19 cellular contexts compared by ENCODE assay signal in the genomic region with DNA sequence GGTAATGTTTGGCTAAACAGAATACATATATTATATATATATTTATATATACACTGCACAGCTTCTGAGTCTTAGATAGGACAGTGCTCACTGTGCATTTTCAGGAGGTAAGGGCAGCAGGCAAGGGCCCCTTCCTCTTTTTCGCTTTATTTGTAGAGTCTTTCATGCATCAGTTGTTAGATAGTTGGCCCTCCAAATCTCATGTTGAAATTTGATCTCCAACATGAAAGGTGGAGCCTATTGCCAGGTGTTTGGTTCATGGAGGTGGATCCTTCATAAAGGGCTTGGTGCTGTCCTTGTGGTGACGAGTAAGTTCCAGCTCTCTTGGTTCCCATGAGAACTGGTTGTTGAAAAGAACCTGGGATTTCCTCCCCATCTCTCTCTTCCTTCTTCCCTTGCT. TPM values are rescaled to one million over a fixed set of nuclear protein-coding genes. Genes with fewer than 3 reads are reported as not detected.
DNase-seq lines count a peak whose midpoint lies in the region; ATAC-seq, FAIRE-seq and TF ChIP-seq lines count a peak whose summit lies in the region.
"Had no signal": no experiment of that assay in that cellular context is flagged by ENCODE, and none has a peak within 500 bp of the region (broad histone marks: within the 10 kb centered on the region; RNA-seq: fewer than 3 reads in every experiment).

No MANE protein-coding gene starts in this region.

- H3K4me3 ChIP-seq in HUES64 (ENCODE audit: low read length) (no peak overlapping the region), GM12878 (no peak overlapping the region), body of pancreas (no peak overlapping the region)
- H3K4me3 ChIP-seq: SK-N-MC, skin epidermis, thoracic aorta had no signal

- H3K79me2 ChIP-seq in GM12878 (ENCODE audit: control insufficient read depth, insufficient read depth, low read length) = no peaks in the 10 kb centered on the region

- DNase-seq in DMS79 (lab: John Stamatoyannopoulos, UW) = peak; percentile 75
- DNase-seq in NCI-H345 treated with DMSO at 0.1 percent for 48 hours (lab: John Stamatoyannopoulos, UW; ENCODE audit: unreplicated experiment) = peak; percentile 87
- no peak for DNase-seq in GM12878 (ENCODE audit: low read depth, low spot score)
- no peak for DNase-seq in AG08395 (ENCODE audit: low spot score)
- no peak for DNase-seq in NCI-H1105 (lab: John Stamatoyannopoulos, UW)
- DNase-seq in body of pancreas = no peak
- DNase-seq: activated CD4-positive, alpha-beta T cell treated with anti-CD3 and anti-CD28 coated beads, Interleukin-2, amount 50 U/mL, for 1 hour; activated naive CD8-positive, alpha-beta T cell treated with anti-CD3 and anti-CD28 coated beads for 36 hours; activated T-cell treated with anti-CD3 and anti-CD28 coated beads, Interleukin-2, amount 50 U/mL, for 1 hour; brain microvascular endothelial cell; immature natural killer cell; naive thymus-derived CD4-positive, alpha-beta T cell; NCI-H187 treated with DMSO at 0.1 percent for 48 hours; posterior cingulate gyrus had no signal

- POLR2A ChIA-PET in GM12878 (lab: Charles Lee) = no interaction called here

- ATAC-seq in GM12878 = peak; percentile 23
- ATAC-seq in HG03565 (IDR thresholded peaks at IDR 0.05; ENCODE audit: unreplicated experiment) = no peak
- ATAC-seq in body of pancreas = no peak
- ATAC-seq: naive thymus-derived CD4-positive, alpha-beta T cell had no signal

- BruUV-seq in GM12878 (replicated peaks; lab: Mats Ljungman, UMichigan) = no TSS peak

- CTCF ChIA-PET in GM12878 (lab: Yijun Ruan, JAX) = interaction anchor here (0.7 kb wide), 1 partner anchor 25 kb away, joined by 3 read pairs; no protein-coding TSS in a partner anchor

- no peaks in the 10 kb centered on the region for H3K9me3 ChIP-seq in HUES64 (ENCODE audit: insufficient read depth, low read depth, low read length)
- H3K9me3 ChIP-seq in GM12878 (replicated peaks; ENCODE audit: control insufficient read depth, insufficient read depth, low read length) = peaks cover 4% of the 10 kb centered on the region; the same call in 1 of the 3 replicates
- H3K9me3 ChIP-seq in body of pancreas = peaks cover 0 to 7% (median 0%) of the 10 kb centered on the region in 3 donors

- intact Hi-C loops in GM12878 (cut with micrococcal nuclease; ENCODE audit: unreplicated experiment) (no loop called here), body of pancreas (cut with DNase I) (no loop called here)

- 73% methylated on average over 2 of the region's 2 CpGs for WGBS in HUES64
- 20% methylated on average over 2 of the region's 2 CpGs for WGBS in GM12878 (ENCODE audit: insufficient coverage, insufficient replicate concordance, low lambda C conversion rate, missing lambda C conversion rate)
- WGBS in body of pancreas, 2 donors = 28 to 48% methylated on average over 2 of the region's 2 CpGs

- TF ChIP-seq POLR2A in GM12878 (IDR thresholded peaks at IDR 0.05; ENCODE audit: low read depth, low read length) (no peak), body of pancreas (IDR thresholded peaks at IDR 0.05) (no peak)

- H2AFZ ChIP-seq in GM12878 (ENCODE audit: control insufficient read depth, low read depth, low read length) = peak overlapping the region; percentile 53

- TF ChIP-seq EP300 in GM12878 (IDR thresholded peaks at IDR 0.05; ENCODE audit: borderline replicate concordance in 1 of 2, control insufficient read depth in 1 of 2, low read depth in 2 of 2, low read length in 2 of 2) = no peak

- no peak for TF ChIP-seq CTCF in GM12878 (IDR thresholded peaks at IDR 0.05 in 2 of 3, conservative IDR thresholded peaks at IDR 0.05 in 1 of 3; ENCODE audit: control insufficient read depth in 2 of 3, extremely low read depth in 1 of 3, insufficient read depth in 1 of 3, low read depth in 3 of 3, low read length in 3 of 3)
- no peak for TF ChIP-seq CTCF in body of pancreas (IDR thresholded peaks at IDR 0.05)

- H3K4me1 ChIP-seq in HUES64 (ENCODE audit: insufficient read depth, low read length) (peaks cover 32% of the 10 kb centered on the region), GM12878 (ENCODE audit: control insufficient read depth, insufficient read depth, low read length) (peaks cover 18% of the 10 kb centered on the region; the same call in 1 of the 2 replicates), body of pancreas (no peaks in the 10 kb centered on the region)

- TF ChIP-seq RAD21 in GM12878 (IDR thresholded peaks at IDR 0.05; ENCODE audit: insufficient read depth, low read depth, low read length) = no peak

- in situ Hi-C loops in GM12878 (cut with MboI) = no loop called here

- H3K4me2 ChIP-seq in GM12878 (ENCODE audit: control insufficient read depth, insufficient read depth) = peak overlapping the region; percentile 63

- H3K27ac ChIP-seq in HUES64 (ENCODE audit: low read depth, low read length) = peak overlapping the region; percentile 85; the same call in 1 of the 2 replicates
- H3K27ac ChIP-seq in GM12878 (ENCODE audit: control insufficient read depth, insufficient read depth) = no peak overlapping the region
- H3K27ac ChIP-seq in body of pancreas = no peak overlapping the region
- H3K27ac ChIP-seq: brain microvascular endothelial cell, SK-N-MC, skin epidermis, thoracic aorta had no signal

- no peaks in the 10 kb centered on the region for H3K36me3 ChIP-seq in HUES64 (ENCODE audit: insufficient read depth, low read length)
- H3K36me3 ChIP-seq in GM12878 (ENCODE audit: control insufficient read depth in 2 of 2, insufficient read depth in 2 of 2, low read length in 1 of 2) = no peaks in the 10 kb centered on the region
- H3K36me3 ChIP-seq in body of pancreas (replicated peaks in 1 of 2; ENCODE audit: insufficient read depth in 1 of 2, low read depth in 2 of 2) = no peaks in the 10 kb centered on the region
- H3K36me3 ChIP-seq: brain microvascular endothelial cell, thoracic aorta had no signal

- H3K27me3 ChIP-seq in HUES64 (ENCODE audit: insufficient read depth, low read length) (no peaks in the 10 kb centered on the region), GM12878 (replicated peaks in 1 of 2; ENCODE audit: control insufficient read depth in 2 of 2, insufficient read depth in 2 of 2, low read length in 1 of 2) (no peaks in the 10 kb centered on the region), body of pancreas (no peaks in the 10 kb centered on the region)
- H3K27me3 ChIP-seq: brain microvascular endothelial cell had no signal

- RAD21 ChIA-PET in GM12878 (lab: Charles Lee; ENCODE audit: unreplicated experiment) = no interaction called here

- no peaks in the 10 kb centered on the region for H4K20me1 ChIP-seq in GM12878 (ENCODE audit: control insufficient read depth, insufficient read depth)

- SMC1A ChIA-PET in GM12878 (lab: Charles Lee; ENCODE audit: uncharacterized antibody, unreplicated experiment) = no interaction called here

- FAIRE-seq in GM12878 (lab: Jason Lieb, UNC) = no peak

- H3K9ac ChIP-seq in HUES64 (ENCODE audit: low read depth, low read length) (peak overlapping the region; percentile 16; the same call in 1 of the 2 replicates), GM12878 (ENCODE audit: control insufficient read depth, insufficient read depth, low read length) (no peak overlapping the region)

TF ChIP-seq in GM12878, 131 proteins besides CTCF, POLR2A, EP300 and RAD21 (continues in another document):
- TF ChIP-seq POU2F2 (IDR thresholded peaks at IDR 0.05; ENCODE audit: borderline replicate concordance, low read depth, low read length) (no peak), TARDBP (IDR thresholded peaks at IDR 0.05; ENCODE audit: borderline replicate concordance) (no peak), JUNB (IDR thresholded peaks at IDR 0.05) (no peak)
- TF ChIP-seq, protein P1, sequence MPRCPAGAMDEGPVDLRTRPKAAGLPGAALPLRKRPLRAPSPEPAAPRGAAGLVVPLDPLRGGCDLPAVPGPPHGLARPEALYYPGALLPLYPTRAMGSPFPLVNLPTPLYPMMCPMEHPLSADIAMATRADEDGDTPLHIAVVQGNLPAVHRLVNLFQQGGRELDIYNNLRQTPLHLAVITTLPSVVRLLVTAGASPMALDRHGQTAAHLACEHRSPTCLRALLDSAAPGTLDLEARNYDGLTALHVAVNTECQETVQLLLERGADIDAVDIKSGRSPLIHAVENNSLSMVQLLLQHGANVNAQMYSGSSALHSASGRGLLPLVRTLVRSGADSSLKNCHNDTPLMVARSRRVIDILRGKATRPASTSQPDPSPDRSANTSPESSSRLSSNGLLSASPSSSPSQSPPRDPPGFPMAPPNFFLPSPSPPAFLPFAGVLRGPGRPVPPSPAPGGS (IDR thresholded peaks at IDR 0.05; ENCODE audit: borderline replicate concordance, insufficient read depth, low read depth, low read length, poor library complexity, severe bottlenecking) = no peak
- TF ChIP-seq, protein P2, sequence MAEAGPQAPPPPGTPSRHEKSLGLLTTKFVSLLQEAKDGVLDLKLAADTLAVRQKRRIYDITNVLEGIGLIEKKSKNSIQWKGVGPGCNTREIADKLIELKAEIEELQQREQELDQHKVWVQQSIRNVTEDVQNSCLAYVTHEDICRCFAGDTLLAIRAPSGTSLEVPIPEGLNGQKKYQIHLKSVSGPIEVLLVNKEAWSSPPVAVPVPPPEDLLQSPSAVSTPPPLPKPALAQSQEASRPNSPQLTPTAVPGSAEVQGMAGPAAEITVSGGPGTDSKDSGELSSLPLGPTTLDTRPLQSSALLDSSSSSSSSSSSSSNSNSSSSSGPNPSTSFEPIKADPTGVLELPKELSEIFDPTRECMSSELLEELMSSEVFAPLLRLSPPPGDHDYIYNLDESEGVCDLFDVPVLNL (IDR thresholded peaks at IDR 0.05; ENCODE audit: low read depth, low read length) = no peak

RNA-seq across cellular contexts. Expression of a gene that starts 48.1 kb away (rescaled TPM):
- 80.4 TPM for polyA plus RNA-seq in HUES64 (2013, experiment 1 of 2)
- 72.0 TPM for polyA plus RNA-seq in HUES64 (2013, experiment 2 of 2)
- total RNA-seq in GM12878 (2013; cell fraction: nucleolus; rRNA removed) = 26.6 and 33.4 TPM in 2 replicates
- total RNA-seq in GM12878 (2014; rRNA removed) (45.6 and 56.0 TPM in 2 replicates), GM12878 (2014; rRNA removed; fragmentation: Illumina TruSeq; extraction: Trizol) (50.8 and 55.4 TPM in 2 replicates), GM12878 (2021) (58.3 and 61.4 TPM in 2 replicates), body of pancreas (10 to 100 TPM; 18.2 to 20.8 TPM)
- 23.5 TPM for polyA plus RNA-seq in GM12878 (2011; ENCODE audit: low read depth)
- polyA plus RNA-seq in GM12878 (2011; rRNA removed) (56.9 and 76.0 TPM in 2 replicates), GM12878 (2014; fragmentation: Illumina TruSeq; extraction: Trizol) (50.5 and 56.7 TPM in 2 replicates), GM12878 (2014; fragmentation: Nextera tagmentation; extraction: Ambion mirVana) (100 to 1,000 TPM in 1 of 2 experiments, 10 to 100 TPM in 1; 67.5 to 102 TPM), GM12878 (2014; rRNA removed) (43.2 and 55.1 TPM in 2 replicates), GM12878 (2016; fragmentation: Nextera tagmentation; extraction: Ambion mirVana) (100 to 1,000 TPM in 1 of 2 experiments, 10 to 100 TPM in 1; 98.3 to 102 TPM)
- 31.8 and 39.5 TPM in 2 replicates for polyA plus RNA-seq in GM12878 (2011; cell fraction: cytosol; rRNA removed)
- polyA plus RNA-seq in GM12878 (2011; cell fraction: nucleus; rRNA removed) = 11.6 and 16.5 TPM in 2 replicates
- 28.1 and 34.0 TPM in 2 replicates for polyA plus RNA-seq in GM12878 (2012)
- 30.9 and 33.1 TPM in 2 replicates for polyA minus RNA-seq in GM12878 (2011; rRNA and poly(A)+ RNA removed)
- polyA minus RNA-seq in GM12878 (2011; cell fraction: cytosol; rRNA and poly(A)+ RNA removed) = 16.4 and 28.1 TPM in 2 replicates
- 21.3 and 40.7 TPM in 2 replicates for polyA minus RNA-seq in GM12878 (2011; cell fraction: nucleus; rRNA and poly(A)+ RNA removed)

Comparison
In these comparisons a context has a peak if more than half of its experiments do, and no peak if none do; other contexts are left out.
1. DNase-seq: peak in DMS79 (single experiment) and NCI-H345 treated with DMSO at 0.1 percent for 48 hours (single experiment); none in GM12878 (single experiment), AG08395 (single experiment), NCI-H1105 (single experiment) and body of pancreas (0 of 4).